11 cellular contexts compared by ENCODE assay signal in the genomic region with DNA sequence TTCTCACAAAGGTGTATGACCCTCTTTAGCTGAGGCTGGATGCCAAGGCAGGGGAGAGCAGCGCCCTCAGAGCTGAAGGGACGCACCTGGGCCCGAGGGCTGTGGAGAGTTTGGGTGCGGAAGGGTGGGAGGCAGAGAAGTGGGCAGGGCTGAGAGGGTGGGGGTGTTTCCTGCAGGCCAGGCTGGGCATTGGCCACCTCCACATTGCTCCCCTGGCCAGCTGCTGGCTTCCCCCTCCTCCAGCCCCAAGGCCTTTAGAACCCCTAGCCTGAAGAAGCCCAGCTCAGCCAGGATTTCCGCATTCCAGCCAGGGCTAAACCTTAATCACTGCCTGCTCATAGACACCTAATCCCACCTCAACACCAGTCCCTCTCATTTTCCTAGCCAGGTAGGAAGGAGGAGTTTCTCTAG. TPM values are rescaled to one million over a fixed set of nuclear protein-coding genes. Genes with fewer than 3 reads are reported as not detected.
DNase-seq lines count a peak whose midpoint lies in the region; ATAC-seq and TF ChIP-seq lines count a peak whose summit lies in the region.
"Had no signal": no experiment of that assay in that cellular context is flagged by ENCODE, and none has a peak within 500 bp of the region (broad histone marks: within the 10 kb centered on the region; RNA-seq: fewer than 3 reads in every experiment).

No MANE protein-coding gene starts in this region.

- TF ChIP-seq CTCF in PC-9 (conservative IDR thresholded peaks at IDR 0.05) (no peak), spleen (IDR thresholded peaks at IDR 0.05 in 8 of 11, conservative IDR thresholded peaks at IDR 0.05 in 3 of 11) (no peak)

- no peak overlapping the region for H2AFZ ChIP-seq in PC-9

- DNase-seq in PC-9 (peak; percentile 86 to 94), kidney tubule cell (ENCODE audit: low spot score) (peak; percentile 93), spleen (peak; percentile 54), mesenteric fat pad (ENCODE audit: low spot score) (no peak), SKM-1 (lab: John Stamatoyannopoulos, UW; ENCODE audit: unreplicated experiment) (no peak)
- DNase-seq: NCI-H2029 treated with DMSO at 0.1 percent for 48 hours; stimulated activated CD4-positive, alpha-beta T cell treated with anti-CD3 and anti-CD28 coated beads, Interleukin-4, amount 100 ng/mL, for 4 hours had no signal

- H3K4me1 ChIP-seq in PC-9 (replicated peaks; ENCODE audit: insufficient read depth) = peaks cover 9% of the 10 kb centered on the region; the same call in 1 of the 2 replicates
- H3K4me1 ChIP-seq in duodenal mucosa (ENCODE audit: control insufficient read depth in 1 of 2, insufficient read depth in 2 of 2, low read length in 2 of 2) = no peaks in the 10 kb centered on the region
- peaks cover 10 to 79% (median 36%) of the 10 kb centered on the region in 6 donors for H3K4me1 ChIP-seq in spleen

- H3K27me3 ChIP-seq in PC-9 (ENCODE audit: insufficient read depth, low read depth) (no peaks in the 10 kb centered on the region), duodenal mucosa (ENCODE audit: control insufficient read depth in 1 of 2, insufficient read depth in 2 of 2, low read length in 2 of 2) (no peaks in the 10 kb centered on the region), spleen (replicated peaks in 1 of 7) (no peaks in the 10 kb centered on the region)

- whole genome bisulfite sequencing in spleen, 5 donors = 77 to 95% (median 86%) methylated on average over 5 of the region's 5 CpGs

- H3K9ac ChIP-seq in duodenal mucosa (ENCODE audit: low read depth in 1 of 2, low read length in 2 of 2) = no peak overlapping the region

- H3K36me3 ChIP-seq in PC-9 (ENCODE audit: low read depth) = no peaks in the 10 kb centered on the region
- H3K36me3 ChIP-seq in duodenal mucosa (ENCODE audit: control insufficient read depth in 1 of 2, insufficient read depth in 2 of 2, low read length in 2 of 2) = peaks cover 0 to 22% of the 10 kb centered on the region in 2 donors
- H3K36me3 ChIP-seq in spleen = peaks cover 0 to 70% (median 17%) of the 10 kb centered on the region in 6 donors

- CTCF ChIA-PET in PC-9 (lab: Charles Lee) = no interaction called here

- ATAC-seq in HG03439 (IDR thresholded peaks at IDR 0.05; ENCODE audit: unreplicated experiment) = no peak
- no peak for ATAC-seq in HG03175 (IDR thresholded peaks at IDR 0.05; ENCODE audit: unreplicated experiment)
- ATAC-seq: activated CD4-positive, CD25-positive, alpha-beta regulatory T cell treated with anti-CD3 and anti-CD28 coated beads, Interleukin-2, amount 50 U/mL, for 24 hours had no signal

- TF ChIP-seq POLR2A in spleen (IDR thresholded peaks at IDR 0.05) = no peak

- H3F3A ChIP-seq in PC-9 (ENCODE audit: insufficient read depth, low read depth) = peaks cover 7% of the 10 kb centered on the region; the same call in 1 of the 2 replicates

- POLR2A ChIA-PET in PC-9 (lab: Charles Lee; ENCODE audit: unreplicated experiment) = interaction anchor here (0.6 to 1.1 kb wide), 5 partner anchors 10 to 249 kb away, joined by 3 to 7 read pairs (median 3); partner anchors contain the start of gene UQCC5

- H4K20me1 ChIP-seq in PC-9 (ENCODE audit: insufficient read depth) = no peaks in the 10 kb centered on the region

- H3K4me2 ChIP-seq in PC-9 = 0 out of 2 replicates have a peak overlapping the region, but pooled peaks have one; percentile 4

- BruUV-seq in PC-9 (replicated peaks; lab: Mats Ljungman, UMichigan) = no TSS peak

- no peaks in the 10 kb centered on the region for H3K9me2 ChIP-seq in PC-9 (ENCODE audit: insufficient read depth)

- H3K27ac ChIP-seq in PC-9 = 0 out of 2 replicates have a peak overlapping the region, but pooled peaks have one; percentile 23
- H3K27ac ChIP-seq in duodenal mucosa (ENCODE audit: low read depth, low read length) = peak overlapping the region; percentile 20
- H3K27ac ChIP-seq in spleen = peak overlapping the region in 7 of 8 donors; percentile 2 to 68 (median 58)

- H3K79me2 ChIP-seq in PC-9 (ENCODE audit: low read depth) = no peaks in the 10 kb centered on the region

- no peaks in the 10 kb centered on the region for H3K9me3 ChIP-seq in PC-9 (ENCODE audit: insufficient read depth, low read depth)
- H3K9me3 ChIP-seq in duodenal mucosa (ENCODE audit: control insufficient read depth in 1 of 2, low read length in 2 of 2) = no peaks in the 10 kb centered on the region
- H3K9me3 ChIP-seq in spleen = no peaks in the 10 kb centered on the region

- intact Hi-C loops in PC-9 (cut with micrococcal nuclease; ENCODE audit: unreplicated experiment) (loop anchor here (2.0 kb wide), 2 partner anchors 71 to 145 kb away; partner anchors contain the start of genes NISCH and TNNC1), spleen (cut with DNase I; ENCODE audit: low total_unique reads) (no loop called here)

- H3K4me3 ChIP-seq in PC-9 (no peak overlapping the region), duodenal mucosa (ENCODE audit: low read depth in 1 of 2, low read length in 2 of 2) (no peak overlapping the region), spleen (no peak overlapping the region)

RNA-seq across cellular contexts. Expression of gene NT5DC2, which starts 7.5 kb away (rescaled TPM):
- total RNA-seq in PC-9 (2021) (172 and 215 TPM in 2 replicates), spleen (10 to 100 TPM in 6 of 7 donors, 1 to 10 TPM in 1; 9.3 to 26.0 (median 12.0) TPM), mesenteric fat pad (38.5 TPM)
- 10 to 100 TPM in 1 of 3 donors, 1 to 10 TPM in 2; 7.8 to 11.8 (median 7.9) TPM for polyA plus RNA-seq in spleen

RNA-seq across cellular contexts. Expression of gene UQCC5, which starts 10.2 kb away (rescaled TPM):
- total RNA-seq in PC-9 (2021) (13.3 and 16.5 TPM in 2 replicates), spleen (10 to 100 TPM in 3 of 7 donors, 1 to 10 TPM in 4; 2.7 to 12.8 (median 7.6) TPM), mesenteric fat pad (23.2 TPM)
- 10 to 100 TPM; 24.8 to 41.5 (median 26.1) TPM for polyA plus RNA-seq in spleen

RNA-seq across cellular contexts. Expression of gene STAB1, which starts 31.0 kb away (rescaled TPM):
- total RNA-seq in PC-9 (2021) = 0.04 TPM in 1 of 2 replicates, not detected in the other
- 1,000 to 10,000 TPM in 1 of 7 donors, 100 to 1,000 TPM in 6; 351 to 1,070 (median 406) TPM for total RNA-seq in spleen
- 1,000 to 10,000 TPM in 2 of 3 donors, 100 to 1,000 TPM in 1; 287 to 1,994 (median 1,275) TPM for polyA plus RNA-seq in spleen
- total RNA-seq in mesenteric fat pad = 557 TPM

Comparison
In these comparisons a context has a peak if more than half of its experiments do, and no peak if none do; other contexts are left out.
1. DNase-seq: peak in PC-9 (2 of 2), kidney tubule cell (single experiment) and spleen (single experiment); none in mesenteric fat pad (single experiment) and SKM-1 (single experiment).
2. RNA of gene STAB1, which starts 31.0 kb away (total RNA-seq): 557 TPM in mesenteric fat pad (single experiment) and 351 to 1,070 TPM in spleen; 0.04 TPM in PC-9; every median in the first group is over 100 times any median in the second.
3. Peak in every context shown above with its lines, with median percentiles within 50 percentile points of each other: H3K27ac ChIP-seq.